Comparison of ENCODE assay signal across 8 cellular contexts in the genomic region with DNA sequence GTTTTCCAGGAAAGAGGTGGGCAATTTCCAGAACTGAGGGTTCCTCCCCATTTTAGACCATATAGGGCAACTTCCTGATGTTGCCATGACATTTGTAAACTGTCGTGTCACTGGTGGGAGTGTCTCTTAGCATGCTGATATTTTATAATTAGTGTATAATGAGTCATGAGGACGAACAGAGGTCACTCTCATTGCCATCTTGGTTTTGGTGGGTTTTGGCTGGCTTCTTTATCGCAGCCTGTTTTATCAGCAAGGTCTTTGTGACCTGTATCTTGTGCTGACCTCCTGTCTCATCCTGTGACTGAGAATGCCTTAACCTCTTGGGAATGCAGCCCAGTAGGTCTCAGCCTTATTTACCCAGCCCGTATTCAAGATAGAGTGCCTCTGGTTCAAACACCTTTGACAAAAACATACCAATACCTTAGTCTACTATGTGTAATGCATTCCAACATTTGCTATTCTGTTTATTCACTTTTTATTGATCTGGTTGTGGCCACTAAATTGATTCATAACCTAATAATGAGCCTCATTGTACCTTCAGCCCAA.
A peak's percentile ranks its signal among the peaks of the same experiment; 100 is the strongest.
DNase-seq lines count a peak whose midpoint lies in the region; ATAC-seq and TF ChIP-seq lines count a peak whose summit lies in the region.
"Not testable (repeated sequence)": the region's sequence is repeated elsewhere in the genome, so short reads cannot be mapped to it uniquely, and the experiment has no call there.

No MANE protein-coding gene starts in this region.

- not testable (repeated sequence) for TF ChIP-seq CTCF in Calu3 (IDR thresholded peaks at IDR 0.05; ENCODE audit: unreplicated experiment); epithelial cell of esophagus (IDR thresholded peaks at IDR 0.05; ENCODE audit: insufficient read depth, low read depth, low read length, missing control alignments); heart right ventricle (IDR thresholded peaks at IDR 0.05)

- peak overlapping the region; percentile 8 for H3K4me3 Mint-ChIP-seq in Calu3 (ENCODE audit: low read depth, unreplicated experiment)
- H3K4me3 Mint-ChIP-seq in stimulated activated memory B cell treated with anti-CD40 and anti-IgM and Interleukin-4, amounts not matched to agents 10 μg/mL and 1 μg/mL and 100 μg/mL, for 72 hours: peak overlapping the region; percentile 10

- H3K4me1 Mint-ChIP-seq in Calu3 (ENCODE audit: low read depth, unreplicated experiment): peaks cover 25% of the 10 kb centered on the region
- peaks cover 25% of the 10 kb centered on the region for H3K4me1 Mint-ChIP-seq in stimulated activated memory B cell treated with anti-CD40 and anti-IgM and Interleukin-4, amounts not matched to agents 10 μg/mL and 1 μg/mL and 100 μg/mL, for 72 hours

- peak overlapping the region in 8 of 10 donors; percentile 6 to 71 (median 58) for H3K27ac ChIP-seq in heart right ventricle

- H3K36me3 ChIP-seq in heart right ventricle: not testable (repeated sequence)

- peak; percentile 68 for DNase-seq in Calu3
- peak in 43 of 76 experiments; percentile 0 to 73 (median 23) for DNase-seq in HUDEP-2 (lab: John Stamatoyannopoulos, UW; ENCODE audit: unreplicated experiment in 76 of 76)
- DNase-seq in RPMI7951 (ENCODE audit: low read depth): peak; percentile 88
- peak; percentile 47 for DNase-seq in amniotic epithelial cell (ENCODE audit: low read depth)
- DNase-seq in epithelial cell of esophagus (ENCODE audit: low read depth): peak; percentile 39
- not testable (repeated sequence) for DNase-seq in heart right ventricle
- peak; percentile 38 for DNase-seq in mucosa of gallbladder (ENCODE audit: low spot score)

- WGBS in heart right ventricle, 2 donors: 49 to 58% methylated on average over 4 of the region's 4 CpGs

- peak in 6 of 8 donors; percentile 15 to 67 (median 44) for ATAC-seq in heart right ventricle
- peak; percentile 36 for ATAC-seq in stimulated activated memory B cell treated with anti-CD40 and anti-IgM and Interleukin-4, amounts not matched to agents 10 μg/mL and 1 μg/mL and 100 μg/mL, for 72 hours

- not testable (repeated sequence) for BruUV-seq in Calu3 (replicated peaks; lab: Mats Ljungman, UMichigan)

- not testable (repeated sequence) for H3K4me3 ChIP-seq in epithelial cell of esophagus (ENCODE audit: low read length); heart right ventricle

- CTCF ChIA-PET in Calu3 (lab: Charles Lee): not testable (repeated sequence)

- not testable (repeated sequence) for H3K27me3 ChIP-seq in heart right ventricle

- not testable (repeated sequence) for H3K27me3 Mint-ChIP-seq in Calu3 (ENCODE audit: unreplicated experiment); stimulated activated memory B cell treated with anti-CD40 and anti-IgM and Interleukin-4, amounts not matched to agents 10 μg/mL and 1 μg/mL and 100 μg/mL, for 72 hours

- peaks cover 0 to 54% (median 15%) of the 10 kb centered on the region in 9 donors for H3K4me1 ChIP-seq in heart right ventricle

- peak overlapping the region; percentile 74 for H3K27ac Mint-ChIP-seq in Calu3 (ENCODE audit: unreplicated experiment)
- peak overlapping the region; percentile 74 for H3K27ac Mint-ChIP-seq in stimulated activated memory B cell treated with anti-CD40 and anti-IgM and Interleukin-4, amounts not matched to agents 10 μg/mL and 1 μg/mL and 100 μg/mL, for 72 hours

- H3K9me3 Mint-ChIP-seq in Calu3 (ENCODE audit: low read depth, unreplicated experiment); stimulated activated memory B cell treated with anti-CD40 and anti-IgM and Interleukin-4, amounts not matched to agents 10 μg/mL and 1 μg/mL and 100 μg/mL, for 72 hours: not testable (repeated sequence)

- not testable (repeated sequence) for H3K9me3 ChIP-seq in heart right ventricle

- intact Hi-C loops in Calu3 (cut with micrococcal nuclease; ENCODE audit: unreplicated experiment); heart right ventricle (cut with DNase I): not testable (repeated sequence)

- not testable (repeated sequence) for H3K36me3 Mint-ChIP-seq in Calu3 (ENCODE audit: insufficient read depth, unreplicated experiment); stimulated activated memory B cell treated with anti-CD40 and anti-IgM and Interleukin-4, amounts not matched to agents 10 μg/mL and 1 μg/mL and 100 μg/mL, for 72 hours
